Comparison of ENCODE assay signal across 18 cellular contexts in the genomic region with DNA sequence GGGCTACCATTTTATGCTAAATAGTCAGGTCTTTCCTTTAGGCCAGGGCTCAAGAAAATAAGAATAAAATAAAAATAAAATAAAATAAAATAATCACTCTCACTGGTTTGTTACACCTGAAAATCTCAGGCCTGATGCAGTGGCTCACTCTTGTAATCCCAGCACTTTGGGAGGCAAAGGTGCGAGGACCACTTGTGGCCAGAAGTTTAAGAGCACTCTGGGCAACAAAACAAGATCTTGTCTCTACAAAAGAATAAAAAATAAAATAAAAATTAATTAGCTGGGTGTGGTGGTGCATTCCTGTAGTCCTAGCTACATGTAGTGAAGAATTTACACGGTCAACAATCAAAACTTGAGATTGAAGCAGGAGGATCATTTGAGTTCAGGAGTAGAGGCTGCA.
"Had no signal": no experiment of that assay in that cellular context is flagged by ENCODE, and none has a peak within 500 bp of the region (broad histone marks: within the 10 kb centered on the region; RNA-seq: fewer than 3 reads in every experiment).

No MANE protein-coding gene starts in this region.

- DNase-seq: activated CD4-positive, alpha-beta T cell treated with anti-CD3 and anti-CD28 coated beads, Interleukin-2, amount 10 ng/mL, durations not matched to agents 24 days and 14 days; activated CD4-positive, CD25-positive, alpha-beta regulatory T cell; activated CD8-positive, alpha-beta memory T cell treated with anti-CD3 and anti-CD28 coated beads, Interleukin-2, amount 50 U/mL, for 48 hours; activated naive CD8-positive, alpha-beta T cell treated with anti-CD3 and anti-CD28 coated beads for 36 hours; amygdala; dermis blood vessel endothelial cell; left lung; mammary epithelial cell; naive B cell; retina; thyroid gland had no signal

- H3K4me1 Mint-ChIP-seq: activated CD4-positive, alpha-beta T cell treated with anti-CD3 and anti-CD28 coated beads, Interleukin-2, amount 10 ng/mL, durations not matched to agents 24 days and 14 days; activated naive CD8-positive, alpha-beta T cell treated with anti-CD3 and anti-CD28 coated beads for 36 hours; naive B cell; stimulated activated effector memory CD8-positive, alpha-beta T cell treated with anti-CD3 and anti-CD28 coated beads, Interleukin-12 subunit alpha, Interleukin-12 subunit beta, amount 100 ng/mL, for 72 hours had no signal

- H3K27ac Mint-ChIP-seq: activated CD4-positive, alpha-beta T cell treated with anti-CD3 and anti-CD28 coated beads, Interleukin-2, amount 10 ng/mL, durations not matched to agents 24 days and 14 days; activated naive CD8-positive, alpha-beta T cell treated with anti-CD3 and anti-CD28 coated beads for 36 hours; activated T-helper 1 cell treated with anti-CD3 and anti-CD28 coated beads, Interleukin-12 subunit alpha, Interleukin-12 subunit beta, Interleukin-2, Interleukin-4 antibody, amounts not matched to agents 30 ng/mL and 10 ng/mL and 1 ng/mL, durations not matched to agents 14 hours and 24 hours and 36 hours; naive B cell; stimulated activated effector memory CD8-positive, alpha-beta T cell treated with anti-CD3 and anti-CD28 coated beads, Interleukin-12 subunit alpha, Interleukin-12 subunit beta, amount 100 ng/mL, for 72 hours had no signal

- FAIRE-seq: keratinocyte, TTC549, urothelium cell line had no signal

- H3K27me3 Mint-ChIP-seq: activated CD4-positive, alpha-beta T cell treated with anti-CD3 and anti-CD28 coated beads, Interleukin-2, amount 10 ng/mL, durations not matched to agents 24 days and 14 days; activated naive CD8-positive, alpha-beta T cell treated with anti-CD3 and anti-CD28 coated beads for 36 hours; naive B cell had no signal

- H3K36me3 Mint-ChIP-seq: activated naive CD8-positive, alpha-beta T cell treated with anti-CD3 and anti-CD28 coated beads for 36 hours; naive B cell; stimulated activated effector memory CD8-positive, alpha-beta T cell treated with anti-CD3 and anti-CD28 coated beads, Interleukin-12 subunit alpha, Interleukin-12 subunit beta, amount 100 ng/mL, for 72 hours had no signal

- H3K4me3 Mint-ChIP-seq: activated CD4-positive, alpha-beta T cell treated with anti-CD3 and anti-CD28 coated beads, Interleukin-2, amount 10 ng/mL, durations not matched to agents 24 days and 14 days; activated naive CD8-positive, alpha-beta T cell treated with anti-CD3 and anti-CD28 coated beads for 36 hours; activated T-helper 1 cell treated with anti-CD3 and anti-CD28 coated beads, Interleukin-12 subunit alpha, Interleukin-12 subunit beta, Interleukin-2, Interleukin-4 antibody, amounts not matched to agents 30 ng/mL and 10 ng/mL and 1 ng/mL, durations not matched to agents 14 hours and 24 hours and 36 hours; naive B cell; stimulated activated effector memory CD8-positive, alpha-beta T cell treated with anti-CD3 and anti-CD28 coated beads, Interleukin-12 subunit alpha, Interleukin-12 subunit beta, amount 100 ng/mL, for 72 hours had no signal

- ATAC-seq: esophagus mucosa; left lung; stimulated activated effector memory CD8-positive, alpha-beta T cell treated with anti-CD3 and anti-CD28 coated beads, Interleukin-12 subunit alpha, Interleukin-12 subunit beta, amount 100 ng/mL, for 72 hours had no signal

- H3K27me3 ChIP-seq: left lung, neutrophil, thyroid gland had no signal

- H3K36me3 ChIP-seq: left lung, neutrophil, thyroid gland had no signal

- H3K4me3 ChIP-seq: left lung, thyroid gland had no signal

- H3K9me3 ChIP-seq: neutrophil, thyroid gland had no signal

- H3K4me1 ChIP-seq: left lung, thyroid gland had no signal

- H3K27ac ChIP-seq: left lung, neutrophil, thyroid gland had no signal
